ENCODE assay signal across 26 cellular contexts in the genomic region with DNA sequence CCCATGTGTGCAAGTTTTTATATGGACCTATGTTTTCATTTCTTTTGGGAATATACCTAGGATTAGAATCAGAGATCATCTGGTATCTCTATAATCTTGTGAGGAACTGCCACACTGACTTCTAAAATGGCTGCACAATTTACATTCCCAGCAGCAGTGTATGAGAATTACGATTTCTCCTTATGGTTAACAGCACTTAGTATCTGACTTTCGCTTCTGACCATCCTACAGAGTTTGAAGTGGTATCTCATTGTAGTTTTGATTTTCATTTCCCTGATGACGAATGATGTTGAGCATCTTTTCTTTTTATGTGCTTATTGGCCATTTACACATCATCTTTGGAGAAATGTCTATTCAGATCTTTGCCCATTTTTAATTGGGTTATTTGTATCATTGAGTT. TPM values are rescaled to one million over a fixed set of nuclear protein-coding genes. Genes with fewer than 3 reads are reported as not detected.
DNase-seq lines count a peak whose midpoint lies in the region; ATAC-seq and TF ChIP-seq lines count a peak whose summit lies in the region.
"Had no signal": no experiment of that assay in that cellular context is flagged by ENCODE, and none has a peak within 500 bp of the region (broad histone marks: within the 10 kb centered on the region; RNA-seq: fewer than 3 reads in every experiment).

No MANE protein-coding gene starts in this region.

- TF ChIP-seq EP300 in SK-N-SH (IDR thresholded peaks at IDR 0.05; ENCODE audit: borderline replicate concordance in 1 of 2, low read depth in 1 of 2, low read length in 1 of 2): no peak

- CTCF ChIA-PET in SK-N-SH (lab: Yijun Ruan, JAX): interaction anchor here (1.3 kb wide), 2 partner anchors 20 to 58 kb away, joined by 3 to 5 read pairs; no protein-coding TSS in a partner anchor

- WGBS in SK-N-SH (ENCODE audit: low lambda C conversion rate): 68% methylated on average over 3 of the region's 3 CpGs

- no peaks in the 10 kb centered on the region for H3K9me2 ChIP-seq in SK-N-SH

- no peaks in the 10 kb centered on the region for H3K27me3 ChIP-seq in SK-N-SH (ENCODE audit: insufficient read depth)

- H3K4me2 ChIP-seq in SK-N-SH: no peak overlapping the region
- H3K4me2 ChIP-seq: KMS-11 had no signal

- no peaks in the 10 kb centered on the region for H4K20me1 ChIP-seq in SK-N-SH (ENCODE audit: insufficient read depth)

- H3K4me1 ChIP-seq in mucosa of descending colon (ENCODE audit: low read depth): no peaks in the 10 kb centered on the region
- no peaks in the 10 kb centered on the region for H3K4me1 ChIP-seq in SK-N-SH (ENCODE audit: control insufficient read depth in 1 of 2, insufficient read depth in 2 of 2, low read depth in 1 of 2, low read length in 1 of 2)

- POLR2A ChIA-PET in SK-N-SH (lab: Yijun Ruan, JAX): no interaction called here

- H3K36me3 ChIP-seq in mucosa of descending colon (ENCODE audit: low read depth) (no peaks in the 10 kb centered on the region), SK-N-SH (replicated peaks in 1 of 2; ENCODE audit: control insufficient read depth in 1 of 2, insufficient read depth in 2 of 2, low read length in 1 of 2) (no peaks in the 10 kb centered on the region)

- H3K79me2 ChIP-seq in SK-N-SH (ENCODE audit: insufficient read depth): no peaks in the 10 kb centered on the region

- no peak overlapping the region for H3K9ac ChIP-seq in SK-N-SH
- H3K9ac ChIP-seq: KMS-11 had no signal

- H3K27me3 Mint-ChIP-seq in activated T-cell treated with anti-CD3 and anti-CD28 coated beads, Interleukin-2, amount 50 U/mL, for 4 hours (ENCODE audit: low read depth): peaks cover 2% of the 10 kb centered on the region
- H3K27me3 Mint-ChIP-seq in activated T-helper 17 cell treated with anti-CD3 and anti-CD28 coated beads, Interleukin-2, amount 50 U/mL, for 72 hours: no peaks in the 10 kb centered on the region

- no peak overlapping the region for H3K27ac ChIP-seq in SK-N-SH (ENCODE audit: low read depth in 2 of 2, low read length in 1 of 2)
- H3K27ac ChIP-seq: KMS-11, SK-N-MC had no signal

- H3K4me3 Mint-ChIP-seq in activated T-cell treated with anti-CD3 and anti-CD28 coated beads, Interleukin-2, amount 50 U/mL, for 4 hours: no peak overlapping the region
- H3K4me3 Mint-ChIP-seq in activated T-helper 17 cell treated with anti-CD3 and anti-CD28 coated beads, Interleukin-2, amount 50 U/mL, for 72 hours: no peak overlapping the region

- no peak for DNase-seq in activated T-cell treated with anti-CD3 and anti-CD28 coated beads, Interleukin-2, amount 50 U/mL, for 4 hours
- DNase-seq in activated T-cell treated with anti-CD3 and anti-CD28 coated beads for 4 hours (no peak), mucosa of descending colon (no peak), SK-N-SH (no peak)
- no peak for DNase-seq in stimulated activated naive CD8-positive, alpha-beta T cell treated with anti-CD3 and anti-CD28 coated beads, Interleukin-15, Interleukin-2, amounts not matched to agents 100 U/mL and 50 U/mL, for 24 hours
- DNase-seq: DMS153, DND-41, GOT3, HCEC 1CT, IMR-90, NCI-H1092 treated with DMSO at 0.1 percent for 48 hours, NCI-H1436, NCI-H187, NCI-H2171 treated with DMSO at 0.1 percent for 48 hours, NCI-H345, NCI-H510A treated with DMSO at 0.1 percent for 48 hours, NCI-H748 treated with DMSO at 0.1 percent for 48 hours, SIG-M5, SW 1271 had no signal

- ATAC-seq in activated T-cell treated with anti-CD3 and anti-CD28 coated beads, Interleukin-2, amount 50 U/mL, for 4 hours: peak; percentile 25 to 37
- ATAC-seq in GM18867 (IDR thresholded peaks at IDR 0.05; ENCODE audit: unreplicated experiment): peak; percentile 62
- peak; percentile 86 for ATAC-seq in activated T-helper 17 cell treated with anti-CD3 and anti-CD28 coated beads, Interleukin-2, amount 50 U/mL, for 72 hours (replicated peaks)
- peak; percentile 52 for ATAC-seq in stimulated activated naive CD8-positive, alpha-beta T cell treated with anti-CD3 and anti-CD28 coated beads, Interleukin-15, Interleukin-2, amounts not matched to agents 100 U/mL and 50 U/mL, for 24 hours
- ATAC-seq in mucosa of descending colon: no peak
- ATAC-seq in HG02840 (IDR thresholded peaks at IDR 0.05; ENCODE audit: low FRiP score, unreplicated experiment): no peak

- H2AFZ ChIP-seq in SK-N-SH (ENCODE audit: low read depth): no peak overlapping the region

- TF ChIP-seq RAD21 in SK-N-SH (IDR thresholded peaks at IDR 0.05; ENCODE audit: low read length): no peak

- TF ChIP-seq CTCF in mucosa of descending colon (IDR thresholded peaks at IDR 0.05): no peak
- TF ChIP-seq CTCF in SK-N-SH (IDR thresholded peaks at IDR 0.05): no peak

- intact Hi-C loops in mucosa of descending colon (cut with DNase I, micrococcal nuclease): no loop called here

- peaks cover 2% of the 10 kb centered on the region for H3K4me1 Mint-ChIP-seq in activated T-cell treated with anti-CD3 and anti-CD28 coated beads, Interleukin-2, amount 50 U/mL, for 4 hours (ENCODE audit: low read depth)
- peaks cover 5% of the 10 kb centered on the region for H3K4me1 Mint-ChIP-seq in activated T-helper 17 cell treated with anti-CD3 and anti-CD28 coated beads, Interleukin-2, amount 50 U/mL, for 72 hours

- H3K4me3 ChIP-seq in mucosa of descending colon: no peak overlapping the region
- H3K4me3 ChIP-seq in SK-N-SH (ENCODE audit: low read depth in 2 of 2, low read length in 1 of 2): no peak overlapping the region
- H3K4me3 ChIP-seq: SK-N-MC had no signal

- H3K36me3 Mint-ChIP-seq in activated T-cell treated with anti-CD3 and anti-CD28 coated beads, Interleukin-2, amount 50 U/mL, for 4 hours (ENCODE audit: insufficient read depth): no peaks in the 10 kb centered on the region
- H3K36me3 Mint-ChIP-seq in activated T-helper 17 cell treated with anti-CD3 and anti-CD28 coated beads, Interleukin-2, amount 50 U/mL, for 72 hours (ENCODE audit: low read depth): no peaks in the 10 kb centered on the region

- H3K27ac Mint-ChIP-seq in activated T-helper 17 cell treated with anti-CD3 and anti-CD28 coated beads, Interleukin-2, amount 50 U/mL, for 72 hours: peak overlapping the region; percentile 31

- H3K9me3 Mint-ChIP-seq in activated T-cell treated with anti-CD3 and anti-CD28 coated beads, Interleukin-2, amount 50 U/mL, for 4 hours: no peaks in the 10 kb centered on the region
- no peaks in the 10 kb centered on the region for H3K9me3 Mint-ChIP-seq in activated T-helper 17 cell treated with anti-CD3 and anti-CD28 coated beads, Interleukin-2, amount 50 U/mL, for 72 hours

- H3K9me3 ChIP-seq in mucosa of descending colon: no peaks in the 10 kb centered on the region
- no peaks in the 10 kb centered on the region for H3K9me3 ChIP-seq in SK-N-SH

- H3F3A ChIP-seq in SK-N-SH (replicated peaks; ENCODE audit: insufficient read depth): no peaks in the 10 kb centered on the region

TF ChIP-seq in SK-N-SH, 30 proteins besides CTCF, POLR2A, EP300 and RAD21 (continues in another document):
- TF ChIP-seq ELF1 (IDR thresholded peaks at IDR 0.05) (no peak), TCF12 (IDR thresholded peaks at IDR 0.05) (no peak)
- TF ChIP-seq, protein P1, sequence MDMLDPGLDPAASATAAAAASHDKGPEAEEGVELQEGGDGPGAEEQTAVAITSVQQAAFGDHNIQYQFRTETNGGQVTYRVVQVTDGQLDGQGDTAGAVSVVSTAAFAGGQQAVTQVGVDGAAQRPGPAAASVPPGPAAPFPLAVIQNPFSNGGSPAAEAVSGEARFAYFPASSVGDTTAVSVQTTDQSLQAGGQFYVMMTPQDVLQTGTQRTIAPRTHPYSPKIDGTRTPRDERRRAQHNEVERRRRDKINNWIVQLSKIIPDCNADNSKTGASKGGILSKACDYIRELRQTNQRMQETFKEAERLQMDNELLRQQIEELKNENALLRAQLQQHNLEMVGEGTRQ (IDR thresholded peaks at IDR 0.05; ENCODE audit: borderline replicate concordance, low read depth, low read length): no peak
- TF ChIP-seq, protein P2, sequence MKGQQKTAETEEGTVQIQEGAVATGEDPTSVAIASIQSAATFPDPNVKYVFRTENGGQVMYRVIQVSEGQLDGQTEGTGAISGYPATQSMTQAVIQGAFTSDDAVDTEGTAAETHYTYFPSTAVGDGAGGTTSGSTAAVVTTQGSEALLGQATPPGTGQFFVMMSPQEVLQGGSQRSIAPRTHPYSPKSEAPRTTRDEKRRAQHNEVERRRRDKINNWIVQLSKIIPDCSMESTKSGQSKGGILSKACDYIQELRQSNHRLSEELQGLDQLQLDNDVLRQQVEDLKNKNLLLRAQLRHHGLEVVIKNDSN (IDR thresholded peaks at IDR 0.05; ENCODE audit: borderline replicate concordance, low read depth): no peak

RNA-seq across cellular contexts. Expression of a gene that starts 10.0 kb away (rescaled TPM):
- under 1 TPM in 2 of 3 donors, not detected in 1; 0.05 to 0.10 TPM for total RNA-seq in activated T-cell treated with anti-CD3 and anti-CD28 coated beads, Interleukin-2, amount 50 U/mL, for 4 hours
- total RNA-seq in activated T-helper 17 cell treated with anti-CD3 and anti-CD28 coated beads, Interleukin-2, amount 50 U/mL, for 72 hours: not detected
- not detected for total RNA-seq in mucosa of descending colon
- polyA plus RNA-seq in SK-N-SH (2012; rRNA removed): 0.05 TPM in 2 replicates
- 0.04 and 0.05 TPM in 2 replicates for polyA plus RNA-seq in SK-N-SH (2012; cell fraction: cytosol; rRNA removed)
- 0.41 and 0.47 TPM in 2 replicates for polyA plus RNA-seq in SK-N-SH (2012; cell fraction: nucleus; rRNA removed)
- total RNA-seq: A172, IMR-90 had no signal
- polyA plus RNA-seq: BJ, IMR-90 had no signal

RNA-seq across cellular contexts. Expression of a gene that starts 27.6 kb away (rescaled TPM):
- total RNA-seq in activated T-cell treated with anti-CD3 and anti-CD28 coated beads, Interleukin-2, amount 50 U/mL, for 4 hours: 10 to 100 TPM; 33.2 to 41.6 (median 39.7) TPM
- total RNA-seq in activated T-helper 17 cell treated with anti-CD3 and anti-CD28 coated beads, Interleukin-2, amount 50 U/mL, for 72 hours: 10 to 100 TPM; 24.5 to 31.2 TPM
- 10 to 100 TPM; 16.9 to 23.5 (median 19.6) TPM for total RNA-seq in mucosa of descending colon
- 19.4 and 30.2 TPM in 2 replicates for polyA plus RNA-seq in SK-N-SH (2012; rRNA removed)
- polyA plus RNA-seq in SK-N-SH (2012; cell fraction: cytosol; rRNA removed): 17.6 and 23.3 TPM in 2 replicates
- 33.9 and 39.3 TPM in 2 replicates for polyA plus RNA-seq in SK-N-SH (2012; cell fraction: nucleus; rRNA removed)

RNA-seq across cellular contexts. Expression of a gene that starts 48.5 kb away (rescaled TPM):
- 10 to 100 TPM; 22.5 to 27.2 (median 23.7) TPM for total RNA-seq in activated T-cell treated with anti-CD3 and anti-CD28 coated beads, Interleukin-2, amount 50 U/mL, for 4 hours
- 10 to 100 TPM; 16.6 to 24.5 TPM for total RNA-seq in activated T-helper 17 cell treated with anti-CD3 and anti-CD28 coated beads, Interleukin-2, amount 50 U/mL, for 72 hours
- total RNA-seq in mucosa of descending colon: 10 to 100 TPM; 21.3 to 38.8 (median 22.5) TPM
- polyA plus RNA-seq in SK-N-SH (2012; rRNA removed): 13.0 and 16.7 TPM in 2 replicates
- polyA plus RNA-seq in SK-N-SH (2012; cell fraction: cytosol; rRNA removed): 4.7 and 6.1 TPM in 2 replicates
- 47.9 and 62.5 TPM in 2 replicates for polyA plus RNA-seq in SK-N-SH (2012; cell fraction: nucleus; rRNA removed)

RNA-seq across cellular contexts. Expression of a gene that starts 58.5 kb away (rescaled TPM):
- 10 to 100 TPM; 56.5 to 60.5 (median 58.0) TPM for total RNA-seq in activated T-cell treated with anti-CD3 and anti-CD28 coated beads, Interleukin-2, amount 50 U/mL, for 4 hours
- 10 to 100 TPM; 63.5 to 66.3 TPM for total RNA-seq in activated T-helper 17 cell treated with anti-CD3 and anti-CD28 coated beads, Interleukin-2, amount 50 U/mL, for 72 hours
- 10 to 100 TPM; 72.3 to 80.2 (median 77.0) TPM for total RNA-seq in mucosa of descending colon
- polyA plus RNA-seq in SK-N-SH (2012; rRNA removed): 5.5 and 13.3 TPM in 2 replicates
- polyA plus RNA-seq in SK-N-SH (2012; cell fraction: cytosol; rRNA removed): 8.6 and 12.0 TPM in 2 replicates
- polyA plus RNA-seq in SK-N-SH (2012; cell fraction: nucleus; rRNA removed): 26.7 and 38.3 TPM in 2 replicates

Comparison
In these comparisons a context has a peak if more than half of its experiments do, and no peak if none do; other contexts are left out.
1. ATAC-seq: peak in activated T-cell treated with anti-CD3 and anti-CD28 coated beads, Interleukin-2, amount 50 U/mL, for 4 hours (2 of 2), GM18867 (single experiment), activated T-helper 17 cell treated with anti-CD3 and anti-CD28 coated beads, Interleukin-2, amount 50 U/mL, for 72 hours (single experiment) and stimulated activated naive CD8-positive, alpha-beta T cell treated with anti-CD3 and anti-CD28 coated beads, Interleukin-15, Interleukin-2, amounts not matched to agents 100 U/mL and 50 U/mL, for 24 hours (single experiment); none in mucosa of descending colon (single experiment) and HG02840 (single experiment).